In genomic region chr18:76821875-76822509, GRCh38 we compare ENCODE assay signal across 8 cellular contexts. TPM values are rescaled to one million over a fixed set of nuclear protein-coding genes. Genes with fewer than 3 reads are reported as not detected.
DNase-seq lines count a peak whose midpoint lies in the region; ATAC-seq and TF ChIP-seq lines count a peak whose summit lies in the region.

No MANE protein-coding gene starts in this region.

- H3K4me3 ChIP-seq in lower leg skin (ENCODE audit: low read depth, poor library complexity, severe bottlenecking), result peak overlapping the region; percentile 45

- peaks cover 55% of the 10 kb centered on the region for H3K4me1 Mint-ChIP-seq in activated CD4-positive, alpha-beta T cell treated with anti-CD3 and anti-CD28 coated beads, Interleukin-2, amount 10 ng/mL, durations not matched to agents 7 days and 5 days
- peaks cover 48% of the 10 kb centered on the region for H3K4me1 Mint-ChIP-seq in dendritic cell treated with granulocyte-macrophage colony-stimulating factor and Interleukin-4, amounts not matched to agents 40 ng/mL and 50 ng/mL, for 4 days (ENCODE audit: low read depth)

- no peaks in the 10 kb centered on the region for H3K27me3 Mint-ChIP-seq in activated CD4-positive, alpha-beta T cell treated with anti-CD3 and anti-CD28 coated beads, Interleukin-2, amount 10 ng/mL, durations not matched to agents 7 days and 5 days
- H3K27me3 Mint-ChIP-seq in dendritic cell treated with granulocyte-macrophage colony-stimulating factor and Interleukin-4, amounts not matched to agents 40 ng/mL and 50 ng/mL, for 4 days, result no peaks in the 10 kb centered on the region

- no peaks in the 10 kb centered on the region for H3K9me3 Mint-ChIP-seq in activated CD4-positive, alpha-beta T cell treated with anti-CD3 and anti-CD28 coated beads, Interleukin-2, amount 10 ng/mL, durations not matched to agents 7 days and 5 days
- no peaks in the 10 kb centered on the region for H3K9me3 Mint-ChIP-seq in dendritic cell treated with granulocyte-macrophage colony-stimulating factor and Interleukin-4, amounts not matched to agents 40 ng/mL and 50 ng/mL, for 4 days

- peaks cover 20% of the 10 kb centered on the region for H3K36me3 Mint-ChIP-seq in activated CD4-positive, alpha-beta T cell treated with anti-CD3 and anti-CD28 coated beads, Interleukin-2, amount 10 ng/mL, durations not matched to agents 7 days and 5 days (ENCODE audit: low read depth)
- peaks cover 32% of the 10 kb centered on the region for H3K36me3 Mint-ChIP-seq in dendritic cell treated with granulocyte-macrophage colony-stimulating factor and Interleukin-4, amounts not matched to agents 40 ng/mL and 50 ng/mL, for 4 days (ENCODE audit: low read depth)

- peak; percentile 46 for ATAC-seq in HG02610 (IDR thresholded peaks at IDR 0.05; ENCODE audit: unreplicated experiment)

- no peak for TF ChIP-seq POLR2A in lower leg skin (IDR thresholded peaks at IDR 0.05)

- H3K27ac Mint-ChIP-seq in activated CD4-positive, alpha-beta T cell treated with anti-CD3 and anti-CD28 coated beads, Interleukin-2, amount 10 ng/mL, durations not matched to agents 7 days and 5 days, result peak overlapping the region; percentile 96
- peak overlapping the region; percentile 92 for H3K27ac Mint-ChIP-seq in dendritic cell treated with granulocyte-macrophage colony-stimulating factor and Interleukin-4, amounts not matched to agents 40 ng/mL and 50 ng/mL, for 4 days

- POLR2A ChIA-PET in activated CD4-positive, alpha-beta T cell treated with anti-CD3 and anti-CD28 coated beads, Interleukin-2, amount 10 ng/mL, durations not matched to agents 7 days and 5 days (lab: Charles Lee), result no interaction called here

- WGBS in lower leg skin, 2 donors, result 0 to 1% methylated on average over 9 to 36 of the region's 89 CpGs

- no peak for TF ChIP-seq CTCF in lower leg skin (IDR thresholded peaks at IDR 0.05)

- CTCF ChIA-PET in activated CD4-positive, alpha-beta T cell treated with anti-CD3 and anti-CD28 coated beads, Interleukin-2, amount 10 ng/mL, durations not matched to agents 7 days and 5 days (lab: Charles Lee), result interaction anchor here (0.6 to 3.7 kb wide), 2 partner anchors 20 to 31 kb away, joined by 3 to 23 read pairs; no protein-coding TSS in a partner anchor

- H3K4me3 Mint-ChIP-seq in activated CD4-positive, alpha-beta T cell treated with anti-CD3 and anti-CD28 coated beads, Interleukin-2, amount 10 ng/mL, durations not matched to agents 7 days and 5 days, result peak overlapping the region; percentile 94
- peak overlapping the region; percentile 87 for H3K4me3 Mint-ChIP-seq in dendritic cell treated with granulocyte-macrophage colony-stimulating factor and Interleukin-4, amounts not matched to agents 40 ng/mL and 50 ng/mL, for 4 days

- intact Hi-C loops in dendritic cell treated with granulocyte-macrophage colony-stimulating factor and Interleukin-4, amounts not matched to agents 40 ng/mL and 50 ng/mL, for 4 days (cut with micrococcal nuclease), result loop anchor here (1.0 to 10.0 kb wide), 4 partner anchors 20 to 1615 kb away; partner anchors contain the start of genes MBP and PTGR3
- intact Hi-C loops in lower leg skin (cut with DNase I; ENCODE audit: low total_unique reads), result no loop called here

- DNase-seq in NCI-H1436 (lab: John Stamatoyannopoulos, UW) (peak; percentile 48), NCI-H1436 treated with DMSO at 0.1 percent for 48 hours (lab: John Stamatoyannopoulos, UW) (no peak), NCI-H1092 treated with DMSO at 0.1 percent for 48 hours (lab: John Stamatoyannopoulos, UW) (peak; percentile 60), lower leg skin (ENCODE audit: low spot score in 2 of 2) (peak; percentile 54 to 91)
- DNase-seq in activated CD4-positive, alpha-beta T cell treated with anti-CD3 and anti-CD28 coated beads, Interleukin-2, amount 10 ng/mL, durations not matched to agents 7 days and 5 days, result peak; percentile 69
- DNase-seq in stimulated activated CD4-positive, alpha-beta T cell treated with anti-CD3 and anti-CD28 coated beads, TNF-alpha, amount 100 ng/mL, for 1 hour (ENCODE audit: low read depth in 3 of 3, low spot score in 1 of 3), result peak; percentile 16 to 54 (median 29)

RNA-seq across cellular contexts. Expression of gene ZNF236, which starts 0.4 kb away (rescaled TPM):
- total RNA-seq in activated CD4-positive, alpha-beta T cell treated with anti-CD3 and anti-CD28 coated beads, Interleukin-2, amount 10 ng/mL, durations not matched to agents 7 days and 5 days, result 10 to 100 TPM; 23.9 to 27.7 TPM
- 10 to 100 TPM in 3 of 4 donors, 1 to 10 TPM in 1; 8.9 to 15.2 (median 11.8) TPM for total RNA-seq in lower leg skin
